ENCODE assay signal across 17 cellular contexts in the genomic region with DNA sequence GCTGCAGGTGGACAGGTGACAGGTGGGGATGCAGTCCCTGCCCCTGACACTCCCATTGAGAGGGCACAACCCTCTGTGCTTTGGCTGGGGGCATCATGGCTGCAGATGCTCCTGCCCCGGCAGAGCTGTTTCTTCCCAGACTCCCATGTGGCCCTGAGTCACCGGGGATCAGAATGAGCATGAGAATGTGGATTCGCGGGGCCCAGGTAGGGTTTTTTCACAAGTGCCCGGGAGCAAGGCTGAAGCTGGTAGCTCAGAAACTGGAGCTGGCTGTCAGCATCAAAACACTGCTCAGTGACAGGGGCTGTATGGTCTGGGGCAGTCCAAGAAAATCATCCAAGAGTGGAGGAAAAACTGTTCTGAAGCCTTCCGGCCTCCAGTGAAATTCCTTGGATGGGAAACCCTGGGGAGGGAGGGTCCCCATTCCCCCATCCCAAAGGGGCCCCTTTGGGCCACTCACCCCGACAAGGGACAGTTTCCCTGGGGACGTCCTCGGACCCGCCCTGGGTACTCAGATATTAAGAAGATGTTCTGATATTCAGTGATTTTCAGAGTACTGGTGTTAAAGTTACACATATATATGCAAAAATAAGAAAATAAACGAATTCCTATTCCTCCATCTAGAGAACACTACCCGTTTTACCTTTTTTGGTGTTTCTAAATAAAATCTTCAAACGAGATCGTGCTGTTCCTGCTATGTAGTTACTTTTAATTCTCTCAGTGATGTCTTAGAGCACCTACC.
A peak's percentile ranks its signal among the peaks of the same experiment; 100 is the strongest.
DNase-seq lines count a peak whose midpoint lies in the region; ATAC-seq and TF ChIP-seq lines count a peak whose summit lies in the region.
"Had no signal": no experiment of that assay in that cellular context is flagged by ENCODE, and none has a peak within 500 bp of the region (broad histone marks: within the 10 kb centered on the region; RNA-seq: fewer than 3 reads in every experiment).

No MANE protein-coding gene starts in this region.

- H3K4me1 ChIP-seq in CD4-positive, CD25-positive, alpha-beta regulatory T cell (ENCODE audit: control insufficient read depth, insufficient read depth, low read length, poor library complexity, severe bottlenecking) = peaks cover 11% of the 10 kb centered on the region

- peak overlapping the region in 2 of 4 donors; percentile 12 to 57 for H3K4me3 Mint-ChIP-seq in CD4-positive, CD25-positive, alpha-beta regulatory T cell
- peak overlapping the region; percentile 48 for H3K4me3 Mint-ChIP-seq in WTC11
- no peak overlapping the region for H3K4me3 Mint-ChIP-seq in T-helper 2 cell treated with Interferon-gamma antibody and Interleukin-4, amounts not matched to agents 5 μg/mL and 100 μg/mL, for 36 hours
- H3K4me3 Mint-ChIP-seq in activated CD4-positive, alpha-beta memory T cell treated with anti-CD3 and anti-CD28 coated beads, Interleukin-2, amount 10 ng/mL, durations not matched to agents 7 days and 5 days = no peak overlapping the region
- H3K4me3 Mint-ChIP-seq: nephron progenitor cell had no signal

- H3K27ac Mint-ChIP-seq in CD4-positive, CD25-positive, alpha-beta regulatory T cell = no peak overlapping the region
- H3K27ac Mint-ChIP-seq in WTC11 = no peak overlapping the region
- H3K27ac Mint-ChIP-seq in T-helper 2 cell treated with Interferon-gamma antibody and Interleukin-4, amounts not matched to agents 5 μg/mL and 100 μg/mL, for 36 hours = no peak overlapping the region
- H3K27ac Mint-ChIP-seq in activated CD4-positive, alpha-beta memory T cell treated with anti-CD3 and anti-CD28 coated beads, Interleukin-2, amount 10 ng/mL, durations not matched to agents 7 days and 5 days = no peak overlapping the region
- H3K27ac Mint-ChIP-seq: nephron progenitor cell had no signal

- H3K27me3 ChIP-seq in CD4-positive, CD25-positive, alpha-beta regulatory T cell (ENCODE audit: control insufficient read depth, insufficient read depth, low read length) = peaks cover 10% of the 10 kb centered on the region

- peaks cover 0 to 17% (median 8%) of the 10 kb centered on the region in 4 donors for H3K4me1 Mint-ChIP-seq in CD4-positive, CD25-positive, alpha-beta regulatory T cell
- peaks cover 25% of the 10 kb centered on the region for H3K4me1 Mint-ChIP-seq in WTC11
- H3K4me1 Mint-ChIP-seq in T-helper 2 cell treated with Interferon-gamma antibody and Interleukin-4, amounts not matched to agents 5 μg/mL and 100 μg/mL, for 36 hours (ENCODE audit: low read depth) = peaks cover 12% of the 10 kb centered on the region
- H3K4me1 Mint-ChIP-seq in activated CD4-positive, alpha-beta memory T cell treated with anti-CD3 and anti-CD28 coated beads, Interleukin-2, amount 10 ng/mL, durations not matched to agents 7 days and 5 days = peaks cover 11% of the 10 kb centered on the region

- H3K36me3 ChIP-seq in CD4-positive, CD25-positive, alpha-beta regulatory T cell (ENCODE audit: control insufficient read depth, insufficient read depth, low read length) = no peaks in the 10 kb centered on the region
- H3K36me3 ChIP-seq: WERI-Rb-1 had no signal

- no peaks in the 10 kb centered on the region for H3K36me3 Mint-ChIP-seq in CD4-positive, CD25-positive, alpha-beta regulatory T cell
- H3K36me3 Mint-ChIP-seq in WTC11 = no peaks in the 10 kb centered on the region
- no peaks in the 10 kb centered on the region for H3K36me3 Mint-ChIP-seq in T-helper 2 cell treated with Interferon-gamma antibody and Interleukin-4, amounts not matched to agents 5 μg/mL and 100 μg/mL, for 36 hours (ENCODE audit: low read depth)
- H3K36me3 Mint-ChIP-seq in activated CD4-positive, alpha-beta memory T cell treated with anti-CD3 and anti-CD28 coated beads, Interleukin-2, amount 10 ng/mL, durations not matched to agents 7 days and 5 days (ENCODE audit: low read depth) = no peaks in the 10 kb centered on the region

- CTCF ChIA-PET in WTC11 (lab: Charles Lee) = interaction anchor here (0.7 to 3.4 kb wide), 26 partner anchors 10 to 629 kb away, joined by 3 to 44 read pairs (median 8); no protein-coding TSS in a partner anchor
- CTCF ChIA-PET in activated CD4-positive, alpha-beta memory T cell treated with anti-CD3 and anti-CD28 coated beads, Interleukin-2, amount 10 ng/mL, durations not matched to agents 7 days and 5 days (lab: Charles Lee) = interaction anchor here (0.7 to 3.3 kb wide), 10 partner anchors 9 to 476 kb away, joined by 3 to 24 read pairs (median 6); no protein-coding TSS in a partner anchor

- POLR2A ChIA-PET in WTC11 (lab: Charles Lee) = no interaction called here
- POLR2A ChIA-PET in activated CD4-positive, alpha-beta memory T cell treated with anti-CD3 and anti-CD28 coated beads, Interleukin-2, amount 10 ng/mL, durations not matched to agents 7 days and 5 days (lab: Charles Lee) = interaction anchor here (0.7 to 0.8 kb wide), 2 partner anchors 24 to 180 kb away, joined by 4 read pairs; no protein-coding TSS in a partner anchor

- peak overlapping the region; percentile 26 for H3K4me3 ChIP-seq in CD4-positive, CD25-positive, alpha-beta regulatory T cell (ENCODE audit: low read depth, low read length)
- H3K4me3 ChIP-seq: SK-N-MC had no signal

- TF ChIP-seq CTCF in GM13976 (IDR thresholded peaks at IDR 0.05; ENCODE audit: borderline replicate concordance, control extremely low read depth, extremely low read depth, insufficient read depth, missing control alignments) = no peak
- TF ChIP-seq CTCF in WTC11 (IDR thresholded peaks at IDR 0.05) = no peak

- in situ Hi-C loops in GM13976 (cut with MboI; ENCODE audit: low sequenced_read_pairs, unreplicated experiment) = loop anchor here (10.0 kb wide), 1 partner anchor 469 kb away; no protein-coding TSS in a partner anchor

- H3K9me3 ChIP-seq in CD4-positive, CD25-positive, alpha-beta regulatory T cell (ENCODE audit: control insufficient read depth in 2 of 2, low read length in 2 of 2) = no peaks in the 10 kb centered on the region

- H3K9me3 Mint-ChIP-seq in CD4-positive, CD25-positive, alpha-beta regulatory T cell = peaks cover 0 to 3% (median 0%) of the 10 kb centered on the region in 7 donors
- H3K9me3 Mint-ChIP-seq in WTC11 = no peaks in the 10 kb centered on the region
- H3K9me3 Mint-ChIP-seq in T-helper 2 cell treated with Interferon-gamma antibody and Interleukin-4, amounts not matched to agents 5 μg/mL and 100 μg/mL, for 36 hours = no peaks in the 10 kb centered on the region
- H3K9me3 Mint-ChIP-seq in activated CD4-positive, alpha-beta memory T cell treated with anti-CD3 and anti-CD28 coated beads, Interleukin-2, amount 10 ng/mL, durations not matched to agents 7 days and 5 days = no peaks in the 10 kb centered on the region

- intact Hi-C loops in sciatic nerve (cut with DNase I) = loop anchor here (5.0 kb wide), 1 partner anchor 477 kb away; no protein-coding TSS in a partner anchor

- DNase-seq in CD4-positive, CD25-positive, alpha-beta regulatory T cell = no peak
- DNase-seq in GM13976 (ENCODE audit: low spot score) (peak; percentile 24), WTC11 (ENCODE audit: low spot score) (no peak), inferior parietal cortex (ENCODE audit: extremely low spot score) (peak; percentile 15), sciatic nerve (ENCODE audit: low spot score) (no peak)
- DNase-seq in T-helper 2 cell treated with Interferon-gamma antibody and Interleukin-4, amounts not matched to agents 5 μg/mL and 100 μg/mL, for 36 hours (ENCODE audit: low spot score) = no peak
- no peak for DNase-seq in activated CD4-positive, alpha-beta memory T cell treated with anti-CD3 and anti-CD28 coated beads, Interleukin-2, amount 10 ng/mL, durations not matched to agents 7 days and 5 days
- DNase-seq: erythroblast; GDM1; NCI-H2227 treated with DMSO at 0.1 percent for 48 hours; nephron progenitor cell; right cardiac atrium; stimulated activated CD4-positive, alpha-beta T cell treated with anti-CD3 and anti-CD28 coated beads, Interleukin-4, amount 100 ng/mL, for 1 hour; WERI-Rb-1 had no signal

- no peak for ATAC-seq in CD4-positive, CD25-positive, alpha-beta regulatory T cell (ENCODE audit: low read depth in 2 of 2)
- no peak for ATAC-seq in WTC11
- ATAC-seq in sciatic nerve = no peak
- no peak for ATAC-seq in HG02798 (IDR thresholded peaks at IDR 0.05; ENCODE audit: poor library complexity, unreplicated experiment)
- ATAC-seq: right cardiac atrium had no signal

- no peak overlapping the region for H3K27ac ChIP-seq in CD4-positive, CD25-positive, alpha-beta regulatory T cell (ENCODE audit: insufficient read depth, low read length, poor library complexity, severe bottlenecking)
- H3K27ac ChIP-seq: C4-2B, SK-N-MC, WERI-Rb-1 had no signal

- H3K27me3 Mint-ChIP-seq in CD4-positive, CD25-positive, alpha-beta regulatory T cell = peaks cover 55% of the 10 kb centered on the region
- peaks cover 59% of the 10 kb centered on the region for H3K27me3 Mint-ChIP-seq in WTC11 (ENCODE audit: low read depth)
- H3K27me3 Mint-ChIP-seq in T-helper 2 cell treated with Interferon-gamma antibody and Interleukin-4, amounts not matched to agents 5 μg/mL and 100 μg/mL, for 36 hours (ENCODE audit: low read depth) = peaks cover 43% of the 10 kb centered on the region
- peaks cover 37% of the 10 kb centered on the region for H3K27me3 Mint-ChIP-seq in activated CD4-positive, alpha-beta memory T cell treated with anti-CD3 and anti-CD28 coated beads, Interleukin-2, amount 10 ng/mL, durations not matched to agents 7 days and 5 days

TF ChIP-seq in WTC11, 78 proteins besides CTCF, POLR2A, EP300 and RAD21 (continues in another document):
- no peak for TF ChIP-seq KAT7 (CRISPR knock-in tag; IDR thresholded peaks at IDR 0.05; ENCODE audit: borderline replicate concordance)
- TF ChIP-seq, protein P1, sequence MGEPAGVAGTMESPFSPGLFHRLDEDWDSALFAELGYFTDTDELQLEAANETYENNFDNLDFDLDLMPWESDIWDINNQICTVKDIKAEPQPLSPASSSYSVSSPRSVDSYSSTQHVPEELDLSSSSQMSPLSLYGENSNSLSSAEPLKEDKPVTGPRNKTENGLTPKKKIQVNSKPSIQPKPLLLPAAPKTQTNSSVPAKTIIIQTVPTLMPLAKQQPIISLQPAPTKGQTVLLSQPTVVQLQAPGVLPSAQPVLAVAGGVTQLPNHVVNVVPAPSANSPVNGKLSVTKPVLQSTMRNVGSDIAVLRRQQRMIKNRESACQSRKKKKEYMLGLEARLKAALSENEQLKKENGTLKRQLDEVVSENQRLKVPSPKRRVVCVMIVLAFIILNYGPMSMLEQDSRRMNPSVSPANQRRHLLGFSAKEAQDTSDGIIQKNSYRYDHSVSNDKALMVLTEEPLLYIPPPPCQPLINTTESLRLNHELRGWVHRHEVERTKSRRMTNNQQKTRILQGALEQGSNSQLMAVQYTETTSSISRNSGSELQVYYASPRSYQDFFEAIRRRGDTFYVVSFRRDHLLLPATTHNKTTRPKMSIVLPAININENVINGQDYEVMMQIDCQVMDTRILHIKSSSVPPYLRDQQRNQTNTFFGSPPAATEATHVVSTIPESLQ (CRISPR knock-in tag; IDR thresholded peaks at IDR 0.05) = no peak

Comparison
In these comparisons a context has a peak if more than half of its experiments do, and no peak if none do; other contexts are left out.
1. DNase-seq: peak in GM13976 (single experiment) and inferior parietal cortex (single experiment); none in CD4-positive, CD25-positive, alpha-beta regulatory T cell (0 of 3), WTC11 (single experiment), sciatic nerve (single experiment), T-helper 2 cell treated with Interferon-gamma antibody and Interleukin-4, amounts not matched to agents 5 μg/mL and 100 μg/mL, for 36 hours (single experiment) and activated CD4-positive, alpha-beta memory T cell treated with anti-CD3 and anti-CD28 coated beads, Interleukin-2, amount 10 ng/mL, durations not matched to agents 7 days and 5 days (single experiment).